Comparison of ENCODE assay signal across 17 cellular contexts in genomic region chr12:113875681-113876080, GRCh38.
A peak's percentile ranks its signal among the peaks of the same experiment; 100 is the strongest.
DNase-seq lines count a peak whose midpoint lies in the region; ATAC-seq and TF ChIP-seq lines count a peak whose summit lies in the region.
"Had no signal": no experiment of that assay in that cellular context is flagged by ENCODE, and none has a peak within 500 bp of the region (broad histone marks: within the 10 kb centered on the region; RNA-seq: fewer than 3 reads in every experiment).

No MANE protein-coding gene starts in this region.

- H3K4me1 ChIP-seq in mucosa of descending colon (ENCODE audit: low read depth): no peaks in the 10 kb centered on the region
- H3K4me1 ChIP-seq: esophagus muscularis mucosa had no signal

- TF ChIP-seq CTCF in mucosa of descending colon (IDR thresholded peaks at IDR 0.05): no peak

- intact Hi-C loops in mucosa of descending colon (cut with DNase I, micrococcal nuclease): no loop called here

- ATAC-seq in mucosa of descending colon (peak; percentile 31), HG02588 (IDR thresholded peaks at IDR 0.05; ENCODE audit: unreplicated experiment) (no peak)

- DNase-seq in CMK (ENCODE audit: low read depth) (peak; percentile 18), Kasumi-1 (lab: John Stamatoyannopoulos, UW) (peak; percentile 9 to 11), amniotic epithelial cell (ENCODE audit: low read depth) (peak; percentile 20), mucosa of descending colon (no peak), NCI-H1105 (lab: John Stamatoyannopoulos, UW) (no peak), activated T-cell treated with anti-CD3 and anti-CD28 coated beads for 4 hours (no peak), KG1 (lab: John Stamatoyannopoulos, UW) (no peak)
- DNase-seq: activated naive CD8-positive, alpha-beta T cell treated with anti-CD3 and anti-CD28 coated beads, Interleukin-2, amount 10 ng/mL, durations not matched to agents 7 days and 5 days; hippocampal formation; naive B cell; NCI-H1694 treated with DMSO at 0.1 percent for 48 hours; stimulated activated CD4-positive, alpha-beta T cell treated with anti-CD3 and anti-CD28 coated beads, Interleukin-4, amount 100 ng/mL, for 1 hour had no signal

- H3K4me3 ChIP-seq in mucosa of descending colon: no peak overlapping the region
- H3K4me3 ChIP-seq: BLaER1 treated with 17β-estradiol and CSF1 and Interleukin-3, amounts not matched to agents 10 nM and 100 nM; coronary artery; esophagus muscularis mucosa; SK-N-MC had no signal

- H3K9me3 ChIP-seq in mucosa of descending colon: no peaks in the 10 kb centered on the region
- H3K9me3 ChIP-seq: esophagus muscularis mucosa had no signal

- H3K36me3 ChIP-seq in mucosa of descending colon (ENCODE audit: low read depth): no peaks in the 10 kb centered on the region

Comparison
In these comparisons a context has a peak if more than half of its experiments do, and no peak if none do; other contexts are left out.
1. DNase-seq: peak in CMK (single experiment), Kasumi-1 (2 of 2) and amniotic epithelial cell (single experiment); none in mucosa of descending colon (0 of 3), NCI-H1105 (single experiment), activated T-cell treated with anti-CD3 and anti-CD28 coated beads for 4 hours (single experiment) and KG1 (single experiment).